In the genomic region with DNA sequence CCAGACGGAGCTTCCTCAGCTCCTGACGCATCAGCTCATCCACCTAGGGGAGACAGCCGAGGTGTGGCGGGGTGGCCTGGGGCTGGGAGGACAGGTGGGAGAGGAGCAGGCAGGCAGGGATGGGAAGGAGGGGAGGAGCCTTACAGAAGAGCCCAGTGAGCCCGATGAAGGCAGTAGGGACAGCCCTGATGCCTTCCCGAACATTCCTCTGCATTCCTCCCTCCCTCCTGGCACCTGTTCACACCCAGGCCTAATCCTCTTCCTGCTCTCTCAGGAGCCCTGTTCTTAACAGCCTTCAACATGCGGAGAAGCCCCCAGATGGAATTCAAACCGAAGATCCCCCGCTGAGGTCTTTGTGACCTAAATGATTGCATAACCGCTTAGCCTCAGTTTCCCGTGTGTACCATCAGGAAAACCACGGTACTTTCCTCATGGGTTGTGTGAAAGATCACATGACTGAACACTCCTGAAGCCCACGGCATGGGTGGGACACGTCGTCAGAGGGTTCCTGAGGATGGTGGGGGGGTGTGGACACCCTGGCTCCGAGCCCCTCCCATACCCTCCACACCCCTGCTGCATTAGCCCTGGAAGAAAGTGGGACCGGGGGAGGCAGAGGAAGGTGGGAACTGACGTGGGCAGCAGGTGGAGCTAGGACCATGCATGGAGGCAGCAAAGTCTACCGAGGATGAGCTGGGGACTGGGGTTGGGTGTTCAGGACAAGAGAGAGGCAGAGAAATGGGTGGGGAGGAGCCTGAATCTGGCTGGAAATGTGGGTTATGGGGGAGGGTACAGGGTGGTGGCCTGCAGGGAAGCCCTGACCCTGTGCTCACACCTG, we compare ENCODE assay signal across 1 cellular context.
TF ChIP-seq lines count a peak whose summit lies in the region.

No MANE protein-coding gene starts in this region.

TF ChIP-seq in H1, 55 proteins besides CTCF, POLR2A, EP300 and RAD21:
- TF ChIP-seq, protein P1, sequence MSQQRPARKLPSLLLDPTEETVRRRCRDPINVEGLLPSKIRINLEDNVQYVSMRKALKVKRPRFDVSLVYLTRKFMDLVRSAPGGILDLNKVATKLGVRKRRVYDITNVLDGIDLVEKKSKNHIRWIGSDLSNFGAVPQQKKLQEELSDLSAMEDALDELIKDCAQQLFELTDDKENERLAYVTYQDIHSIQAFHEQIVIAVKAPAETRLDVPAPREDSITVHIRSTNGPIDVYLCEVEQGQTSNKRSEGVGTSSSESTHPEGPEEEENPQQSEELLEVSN (IDR thresholded peaks at IDR 0.05): peak; percentile 39; the same call in 1 of the 2 replicates
- TF ChIP-seq CEBPB (IDR thresholded peaks at IDR 0.05; ENCODE audit: low read depth, low read length) (peak; percentile 63), TCF12 (IDR thresholded peaks at IDR 0.05; ENCODE audit: low read depth, low read length) (0 out of 2 replicates have a peak, but pooled peaks have one; percentile 30), SAP30 (IDR thresholded peaks at IDR 0.05; ENCODE audit: insufficient read depth, insufficient replicate concordance, low read length) (no peak), CHD2 (IDR thresholded peaks at IDR 0.05; ENCODE audit: low read length) (no peak), HDAC6 (IDR thresholded peaks at IDR 0.05; ENCODE audit: low read depth, low read length) (no peak)
- TF ChIP-seq, protein P2, sequence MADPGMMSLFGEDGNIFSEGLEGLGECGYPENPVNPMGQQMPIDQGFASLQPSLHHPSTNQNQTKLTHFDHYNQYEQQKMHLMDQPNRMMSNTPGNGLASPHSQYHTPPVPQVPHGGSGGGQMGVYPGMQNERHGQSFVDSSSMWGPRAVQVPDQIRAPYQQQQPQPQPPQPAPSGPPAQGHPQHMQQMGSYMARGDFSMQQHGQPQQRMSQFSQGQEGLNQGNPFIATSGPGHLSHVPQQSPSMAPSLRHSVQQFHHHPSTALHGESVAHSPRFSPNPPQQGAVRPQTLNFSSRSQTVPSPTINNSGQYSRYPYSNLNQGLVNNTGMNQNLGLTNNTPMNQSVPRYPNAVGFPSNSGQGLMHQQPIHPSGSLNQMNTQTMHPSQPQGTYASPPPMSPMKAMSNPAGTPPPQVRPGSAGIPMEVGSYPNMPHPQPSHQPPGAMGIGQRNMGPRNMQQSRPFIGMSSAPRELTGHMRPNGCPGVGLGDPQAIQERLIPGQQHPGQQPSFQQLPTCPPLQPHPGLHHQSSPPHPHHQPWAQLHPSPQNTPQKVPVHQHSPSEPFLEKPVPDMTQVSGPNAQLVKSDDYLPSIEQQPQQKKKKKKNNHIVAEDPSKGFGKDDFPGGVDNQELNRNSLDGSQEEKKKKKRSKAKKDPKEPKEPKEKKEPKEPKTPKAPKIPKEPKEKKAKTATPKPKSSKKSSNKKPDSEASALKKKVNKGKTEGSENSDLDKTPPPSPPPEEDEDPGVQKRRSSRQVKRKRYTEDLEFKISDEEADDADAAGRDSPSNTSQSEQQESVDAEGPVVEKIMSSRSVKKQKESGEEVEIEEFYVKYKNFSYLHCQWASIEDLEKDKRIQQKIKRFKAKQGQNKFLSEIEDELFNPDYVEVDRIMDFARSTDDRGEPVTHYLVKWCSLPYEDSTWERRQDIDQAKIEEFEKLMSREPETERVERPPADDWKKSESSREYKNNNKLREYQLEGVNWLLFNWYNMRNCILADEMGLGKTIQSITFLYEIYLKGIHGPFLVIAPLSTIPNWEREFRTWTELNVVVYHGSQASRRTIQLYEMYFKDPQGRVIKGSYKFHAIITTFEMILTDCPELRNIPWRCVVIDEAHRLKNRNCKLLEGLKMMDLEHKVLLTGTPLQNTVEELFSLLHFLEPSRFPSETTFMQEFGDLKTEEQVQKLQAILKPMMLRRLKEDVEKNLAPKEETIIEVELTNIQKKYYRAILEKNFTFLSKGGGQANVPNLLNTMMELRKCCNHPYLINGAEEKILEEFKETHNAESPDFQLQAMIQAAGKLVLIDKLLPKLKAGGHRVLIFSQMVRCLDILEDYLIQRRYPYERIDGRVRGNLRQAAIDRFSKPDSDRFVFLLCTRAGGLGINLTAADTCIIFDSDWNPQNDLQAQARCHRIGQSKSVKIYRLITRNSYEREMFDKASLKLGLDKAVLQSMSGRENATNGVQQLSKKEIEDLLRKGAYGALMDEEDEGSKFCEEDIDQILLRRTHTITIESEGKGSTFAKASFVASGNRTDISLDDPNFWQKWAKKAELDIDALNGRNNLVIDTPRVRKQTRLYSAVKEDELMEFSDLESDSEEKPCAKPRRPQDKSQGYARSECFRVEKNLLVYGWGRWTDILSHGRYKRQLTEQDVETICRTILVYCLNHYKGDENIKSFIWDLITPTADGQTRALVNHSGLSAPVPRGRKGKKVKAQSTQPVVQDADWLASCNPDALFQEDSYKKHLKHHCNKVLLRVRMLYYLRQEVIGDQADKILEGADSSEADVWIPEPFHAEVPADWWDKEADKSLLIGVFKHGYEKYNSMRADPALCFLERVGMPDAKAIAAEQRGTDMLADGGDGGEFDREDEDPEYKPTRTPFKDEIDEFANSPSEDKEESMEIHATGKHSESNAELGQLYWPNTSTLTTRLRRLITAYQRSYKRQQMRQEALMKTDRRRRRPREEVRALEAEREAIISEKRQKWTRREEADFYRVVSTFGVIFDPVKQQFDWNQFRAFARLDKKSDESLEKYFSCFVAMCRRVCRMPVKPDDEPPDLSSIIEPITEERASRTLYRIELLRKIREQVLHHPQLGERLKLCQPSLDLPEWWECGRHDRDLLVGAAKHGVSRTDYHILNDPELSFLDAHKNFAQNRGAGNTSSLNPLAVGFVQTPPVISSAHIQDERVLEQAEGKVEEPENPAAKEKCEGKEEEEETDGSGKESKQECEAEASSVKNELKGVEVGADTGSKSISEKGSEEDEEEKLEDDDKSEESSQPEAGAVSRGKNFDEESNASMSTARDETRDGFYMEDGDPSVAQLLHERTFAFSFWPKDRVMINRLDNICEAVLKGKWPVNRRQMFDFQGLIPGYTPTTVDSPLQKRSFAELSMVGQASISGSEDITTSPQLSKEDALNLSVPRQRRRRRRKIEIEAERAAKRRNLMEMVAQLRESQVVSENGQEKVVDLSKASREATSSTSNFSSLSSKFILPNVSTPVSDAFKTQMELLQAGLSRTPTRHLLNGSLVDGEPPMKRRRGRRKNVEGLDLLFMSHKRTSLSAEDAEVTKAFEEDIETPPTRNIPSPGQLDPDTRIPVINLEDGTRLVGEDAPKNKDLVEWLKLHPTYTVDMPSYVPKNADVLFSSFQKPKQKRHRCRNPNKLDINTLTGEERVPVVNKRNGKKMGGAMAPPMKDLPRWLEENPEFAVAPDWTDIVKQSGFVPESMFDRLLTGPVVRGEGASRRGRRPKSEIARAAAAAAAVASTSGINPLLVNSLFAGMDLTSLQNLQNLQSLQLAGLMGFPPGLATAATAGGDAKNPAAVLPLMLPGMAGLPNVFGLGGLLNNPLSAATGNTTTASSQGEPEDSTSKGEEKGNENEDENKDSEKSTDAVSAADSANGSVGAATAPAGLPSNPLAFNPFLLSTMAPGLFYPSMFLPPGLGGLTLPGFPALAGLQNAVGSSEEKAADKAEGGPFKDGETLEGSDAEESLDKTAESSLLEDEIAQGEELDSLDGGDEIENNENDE (IDR thresholded peaks at IDR 0.05; ENCODE audit: insufficient replicate concordance, low read length): no peak
